8 cellular contexts compared by ENCODE assay signal in the genomic region with DNA sequence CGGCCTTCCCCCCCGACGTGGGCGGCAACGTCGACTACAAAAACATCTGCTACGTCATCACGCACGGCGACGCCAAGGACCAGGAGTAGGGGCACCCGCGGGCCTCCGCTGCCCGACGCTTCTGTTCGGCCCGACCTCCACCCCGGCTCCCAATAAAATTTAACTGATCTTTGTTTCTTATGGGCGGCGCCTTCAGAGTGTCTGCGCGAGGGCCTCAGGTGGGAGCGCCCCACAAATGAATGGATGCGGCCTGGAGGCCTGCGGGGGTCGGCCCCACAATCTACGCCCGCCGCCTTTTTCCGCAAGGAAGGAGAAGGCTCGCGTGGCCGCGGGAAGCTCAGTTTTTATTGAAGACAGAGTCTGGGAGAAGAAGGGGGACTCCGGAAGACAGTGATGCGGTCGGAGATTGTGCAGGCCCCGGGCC. TPM values are rescaled to one million over a fixed set of nuclear protein-coding genes. Genes with fewer than 3 reads are reported as not detected.
DNase-seq lines count a peak whose midpoint lies in the region; ATAC-seq, FAIRE-seq and TF ChIP-seq lines count a peak whose summit lies in the region.

No MANE protein-coding gene starts in this region.

- ATAC-seq in GM19324 (IDR thresholded peaks at IDR 0.05; ENCODE audit: low FRiP score, unreplicated experiment) (peak; percentile 47), HG03565 (IDR thresholded peaks at IDR 0.05; ENCODE audit: unreplicated experiment) (peak; percentile 24)

- peak; percentile 61 to 63 for TF ChIP-seq POLR2A in H1 (IDR thresholded peaks at IDR 0.05; ENCODE audit: control extremely low read depth in 1 of 2, low read depth in 2 of 2, low read length in 2 of 2)

- POLR2A ChIA-PET in H1 (lab: Charles Lee; ENCODE audit: partially characterized antibody) = interaction anchor here (0.9 to 13.6 kb wide), 5 partner anchors 9 to 33 kb away, joined by 3 to 151 read pairs (median 4); a partner anchor contains a TSS

- H2AK5ac ChIP-seq in H1 (ENCODE audit: low read depth, low read length) (no peak overlapping the region), mesendoderm (ENCODE audit: low read length) (no peak overlapping the region)

- TF ChIP-seq EP300 in H1 (IDR thresholded peaks at IDR 0.05; ENCODE audit: borderline replicate concordance in 1 of 2, low read depth in 2 of 2, low read length in 2 of 2) = no peak

- H3K4ac ChIP-seq in H1 (replicated peaks; ENCODE audit: insufficient read length, low read depth, low read length) (peak overlapping the region; percentile 92), mesendoderm (ENCODE audit: low read depth, low read length) (peak overlapping the region; percentile 93)

- H2BK12ac ChIP-seq in H1 (ENCODE audit: low read depth, low read length) = no peak overlapping the region

- H3K23ac ChIP-seq in H1 (ENCODE audit: insufficient read length) (no peak overlapping the region), mesendoderm (ENCODE audit: low read length) (no peak overlapping the region)

- H3K14ac ChIP-seq in H1 (ENCODE audit: insufficient read length) = no peak overlapping the region

- H3K9me3 ChIP-seq in H1 (ENCODE audit: insufficient read depth in 2 of 2, low read depth in 1 of 2, low read length in 1 of 2) = no peaks in the 10 kb centered on the region

- no peaks in the 10 kb centered on the region for H3K36me3 ChIP-seq in H1 (ENCODE audit: control insufficient read depth in 2 of 4, insufficient read depth in 4 of 4, low read length in 3 of 4)
- H3K36me3 ChIP-seq in mesendoderm (ENCODE audit: control insufficient read depth, insufficient read depth, low read length) = no peaks in the 10 kb centered on the region

- peak overlapping the region; percentile 80 for H3K56ac ChIP-seq in H1 (replicated peaks; ENCODE audit: insufficient read length, low read depth, low read length)
- H3K56ac ChIP-seq in mesendoderm (ENCODE audit: low read length) = peak overlapping the region; percentile 95

- H4K91ac ChIP-seq in H1 (replicated peaks; ENCODE audit: insufficient read length, low read length) = peak overlapping the region; percentile 69

- no peak for DNase-seq in AG09309 (ENCODE audit: low read depth)
- peak; percentile 76 for DNase-seq in NCI-H774 (lab: John Stamatoyannopoulos, UW)
- peak; percentile 82 for DNase-seq in activated CD8-positive, alpha-beta memory T cell treated with anti-CD3 and anti-CD28 coated beads for 4 hours (ENCODE audit: low read depth in 2 of 2)
- DNase-seq in H1 (ENCODE audit: low read depth in 1 of 2, low spot score in 2 of 2) = no peak
- peak; percentile 95 for DNase-seq in mesendoderm
- DNase-seq in stimulated activated CD8-positive, alpha-beta memory T cell treated with anti-CD3 and anti-CD28 coated beads, Interleukin-12 subunit alpha, Interleukin-12 subunit beta, amount 100 ng/mL, for 24 hours (ENCODE audit: extremely low read depth) = peak; percentile 58

- no peak overlapping the region for H2AFZ ChIP-seq in H1 (ENCODE audit: low read length)

- H3K4me1 ChIP-seq in H1 (replicated peaks in 1 of 4; ENCODE audit: control insufficient read depth in 3 of 4, insufficient read depth in 4 of 4, low read length in 3 of 4) (peaks cover 0 to 9% (median 5%) of the 10 kb centered on the region in 4 experiments; a peak in 5 of 7 replicates), mesendoderm (ENCODE audit: control insufficient read depth, low read depth, low read length) (peaks cover 3% of the 10 kb centered on the region)

- H3K18ac ChIP-seq in H1 (ENCODE audit: extremely low read depth, low read length) (peak overlapping the region; percentile 81; the same call in 1 of the 2 replicates), mesendoderm (ENCODE audit: low read length) (peak overlapping the region; percentile 95)

- FAIRE-seq in H1 (lab: Jason Lieb, UNC) = no peak

- no peaks in the 10 kb centered on the region for H3K27me3 ChIP-seq in H1 (replicated peaks in 1 of 4; ENCODE audit: control insufficient read depth in 3 of 4, extremely low read depth in 1 of 4, insufficient read depth in 3 of 4, low read length in 3 of 4)
- H3K27me3 ChIP-seq in mesendoderm (ENCODE audit: insufficient read depth, low read length, poor library complexity) = no peaks in the 10 kb centered on the region

- peak overlapping the region; percentile 77 for H4K5ac ChIP-seq in H1 (ENCODE audit: insufficient read length, low read depth, low read length)
- H4K5ac ChIP-seq in mesendoderm (ENCODE audit: low read length) = no peak overlapping the region

- no peak overlapping the region for H2BK120ac ChIP-seq in H1 (replicated peaks; ENCODE audit: low read depth, low read length)
- H2BK120ac ChIP-seq in mesendoderm (ENCODE audit: low read depth, low read length) = no peak overlapping the region

- H4K20me1 ChIP-seq in H1 (replicated peaks in 1 of 2; ENCODE audit: control insufficient read depth in 1 of 2, insufficient read depth in 2 of 2, low read length in 2 of 2) = no peaks in the 10 kb centered on the region

- H3K27ac ChIP-seq in H1 (ENCODE audit: low read depth, low read length) = peak overlapping the region; percentile 92
- peak overlapping the region; percentile 99 for H3K27ac ChIP-seq in mesendoderm (ENCODE audit: low read depth, low read length)

- no peak overlapping the region for H2BK20ac ChIP-seq in H1 (ENCODE audit: low read length)

- H2BK5ac ChIP-seq in H1 (ENCODE audit: low read depth, low read length) (no peak overlapping the region; the same call in none of the 2 replicates), mesendoderm (ENCODE audit: low read length) (peak overlapping the region; percentile 80)

- 1% methylated on average over 35 of the region's 39 CpGs; no CpG with 5 or more reads in 1 of the 2 experiments for WGBS in H1 (ENCODE audit: extremely low coverage in 1 of 2, insufficient coverage in 1 of 2, insufficient read length in 1 of 2, insufficient replicate concordance in 2 of 2, low coverage in 1 of 2, low lambda C conversion rate in 2 of 2, missing lambda C conversion rate in 1 of 2), 2 experiments
- whole genome bisulfite sequencing in mesendoderm (ENCODE audit: extremely low coverage, insufficient coverage, low lambda C conversion rate) = no CpG with 5 or more reads among the region's 39 CpGs

- TF ChIP-seq RAD21 in H1 (IDR thresholded peaks at IDR 0.05 in 1 of 2, conservative IDR thresholded peaks at IDR 0.05 in 1 of 2; ENCODE audit: low read depth in 2 of 2, low read length in 2 of 2) = no peak

- H3K4me2 ChIP-seq in H1 (ENCODE audit: insufficient read depth in 1 of 2, low read depth in 2 of 2, low read length in 2 of 2) = peak overlapping the region; percentile 80 to 81
- peak overlapping the region; percentile 61 for H3K4me2 ChIP-seq in mesendoderm (ENCODE audit: low read length)

- H3K23me2 ChIP-seq in H1 (ENCODE audit: low read depth, low read length) = peaks cover 10% of the 10 kb centered on the region

- no peak for TF ChIP-seq CTCF in AG09309 (IDR thresholded peaks at IDR 0.05; ENCODE audit: control insufficient read depth, insufficient read depth, low read depth, low read length, missing control alignments)
- TF ChIP-seq CTCF in H1 (IDR thresholded peaks at IDR 0.05; ENCODE audit: control extremely low read depth in 1 of 3, insufficient read depth in 1 of 3, low read depth in 1 of 3, low read length in 3 of 3) = no peak

- no peaks in the 10 kb centered on the region for H3K79me1 ChIP-seq in H1 (ENCODE audit: low read depth, low read length)
- no peaks in the 10 kb centered on the region for H3K79me1 ChIP-seq in mesendoderm (ENCODE audit: low read length)

- CTCF ChIA-PET in H1 (lab: Charles Lee; ENCODE audit: partially characterized antibody) = interaction anchor here (0.6 to 2.3 kb wide), 3 partner anchors 15 to 29 kb away, joined by 3 to 4 read pairs (median 3); a partner anchor contains a TSS

- no peak overlapping the region for H2BK15ac ChIP-seq in H1 (ENCODE audit: low read length)
- H2BK15ac ChIP-seq in mesendoderm (replicated peaks; ENCODE audit: low read depth) = no peak overlapping the region

- H3K4me3 ChIP-seq in AG09309 (ENCODE audit: control insufficient read depth, low read depth, low read length) = peak overlapping the region; percentile 49
- H3K4me3 ChIP-seq in H1 (ENCODE audit: extremely low read depth in 1 of 4, insufficient read depth in 2 of 4, low read depth in 3 of 4, low read length in 4 of 4) = peak overlapping the region; percentile 53 to 88 (median 66)
- peak overlapping the region; percentile 43 for H3K4me3 ChIP-seq in mesendoderm (ENCODE audit: low read length)

- H3K79me2 ChIP-seq in H1 (ENCODE audit: control insufficient read depth in 1 of 2, insufficient read depth in 2 of 2, low read length in 2 of 2) (no peaks in the 10 kb centered on the region), mesendoderm (ENCODE audit: control insufficient read depth, insufficient read depth, low read length) (no peaks in the 10 kb centered on the region)

- H4K8ac ChIP-seq in H1 (ENCODE audit: extremely low read depth, insufficient read depth, low read length) (peak overlapping the region; percentile 97), mesendoderm (ENCODE audit: low read depth, low read length) (no peak overlapping the region)

- H3K9ac ChIP-seq in H1 (replicated peaks in 1 of 4; ENCODE audit: extremely low read depth in 1 of 4, low read depth in 3 of 4, low read length in 3 of 4) = peak overlapping the region; percentile 57 to 63 (median 60); a peak in 6 of 7 replicates
- H3K9ac ChIP-seq in mesendoderm (ENCODE audit: low read length) = peak overlapping the region; percentile 85

RNA-seq across cellular contexts. Expression of a gene that starts 3.2 kb away (rescaled TPM):
- 1.2 TPM in 1 of 2 replicates, not detected in the other for total RNA-seq in H1 (2021; fragmentation: NEBNext Ultra II Directional; extraction: Animal tissue kit (Norgen Biotek cat#: 25700))
- 1.4 and 1.5 TPM in 2 replicates for polyA plus RNA-seq in H1 (2011; rRNA removed)
- polyA plus RNA-seq in H1 (2011; cell fraction: cytosol; rRNA removed) = 0.98 TPM
- polyA plus RNA-seq in H1 (2011; cell fraction: nucleus; rRNA removed) = 0.33 TPM
- polyA plus RNA-seq in H1 (2012, experiment 1 of 2) = 0.59 to 4.0 TPM (median 2.1 TPM) in 4 replicates
- 4.7 TPM for polyA plus RNA-seq in H1 (2012, experiment 2 of 2)
- polyA plus RNA-seq in H1 (2013, experiment 1 of 2) = 2.7 TPM
- polyA plus RNA-seq in H1 (2013, experiment 2 of 2) = 4.0 TPM
- polyA minus RNA-seq in H1 (2011; rRNA and poly(A)+ RNA removed) = 0.44 and 0.73 TPM in 2 replicates
- polyA minus RNA-seq in H1 (2011; cell fraction: cytosol; rRNA and poly(A)+ RNA removed) = not detected
- polyA minus RNA-seq in H1 (2011; cell fraction: nucleus; rRNA and poly(A)+ RNA removed) = not detected
- 3.7 TPM for polyA plus RNA-seq in mesendoderm (2013, experiment 1 of 2)
- 5.2 TPM for polyA plus RNA-seq in mesendoderm (2013, experiment 2 of 2)

RNA-seq across cellular contexts. Expression of a gene that starts 4.5 kb away (rescaled TPM):
- 0.84 and 1.4 TPM in 2 replicates for total RNA-seq in H1 (2021; fragmentation: NEBNext Ultra II Directional; extraction: Animal tissue kit (Norgen Biotek cat#: 25700))
- polyA plus RNA-seq in H1 (2011; rRNA removed) = 0.24 and 0.57 TPM in 2 replicates
- 0.70 TPM for polyA plus RNA-seq in H1 (2011; cell fraction: cytosol; rRNA removed)
- polyA plus RNA-seq in H1 (2011; cell fraction: nucleus; rRNA removed) = 0.83 TPM
- polyA plus RNA-seq in H1 (2012, experiment 1 of 2) = 1.1 to 2.7 TPM (median 1.3 TPM) in 4 replicates
- 0.73 TPM for polyA plus RNA-seq in H1 (2012, experiment 2 of 2)
- 1.5 TPM for polyA plus RNA-seq in H1 (2013, experiment 1 of 2)
- 1.5 TPM for polyA plus RNA-seq in H1 (2013, experiment 2 of 2)
- polyA minus RNA-seq in H1 (2011; rRNA and poly(A)+ RNA removed) = not detected in 2 replicates
- not detected for polyA minus RNA-seq in H1 (2011; cell fraction: cytosol; rRNA and poly(A)+ RNA removed)
- polyA minus RNA-seq in H1 (2011; cell fraction: nucleus; rRNA and poly(A)+ RNA removed) = not detected
- polyA plus RNA-seq in mesendoderm (2013, experiment 1 of 2) = 0.69 TPM
- polyA plus RNA-seq in mesendoderm (2013, experiment 2 of 2) = 0.57 TPM

RNA-seq across cellular contexts. Expression of a gene that starts 7.5 kb away (rescaled TPM):
- total RNA-seq in H1 (2021; fragmentation: NEBNext Ultra II Directional; extraction: Animal tissue kit (Norgen Biotek cat#: 25700)) = 28.6 and 29.4 TPM in 2 replicates
- 15.4 and 22.1 TPM in 2 replicates for polyA plus RNA-seq in H1 (2011; rRNA removed)
- polyA plus RNA-seq in H1 (2011; cell fraction: cytosol; rRNA removed) = 14.2 TPM
- polyA plus RNA-seq in H1 (2011; cell fraction: nucleus; rRNA removed) = 23.6 TPM
- 23.8 to 27.5 TPM (median 24.9 TPM) in 4 replicates for polyA plus RNA-seq in H1 (2012, experiment 1 of 2)
- 24.2 TPM for polyA plus RNA-seq in H1 (2012, experiment 2 of 2)
- polyA plus RNA-seq in H1 (2013, experiment 1 of 2) = 15.4 TPM
- 14.1 TPM for polyA plus RNA-seq in H1 (2013, experiment 2 of 2)
- 10.9 and 17.3 TPM in 2 replicates for polyA minus RNA-seq in H1 (2011; rRNA and poly(A)+ RNA removed)
- polyA minus RNA-seq in H1 (2011; cell fraction: cytosol; rRNA and poly(A)+ RNA removed) = 14.0 TPM
- 11.5 TPM for polyA minus RNA-seq in H1 (2011; cell fraction: nucleus; rRNA and poly(A)+ RNA removed)
- polyA plus RNA-seq in mesendoderm (2013, experiment 1 of 2) = 16.1 TPM
- polyA plus RNA-seq in mesendoderm (2013, experiment 2 of 2) = 16.6 TPM

RNA-seq across cellular contexts. Expression of a gene that starts 17.4 kb away (rescaled TPM):
- total RNA-seq in H1 (2021; fragmentation: NEBNext Ultra II Directional; extraction: Animal tissue kit (Norgen Biotek cat#: 25700)) = 40.6 and 41.2 TPM in 2 replicates
- 30.4 and 39.6 TPM in 2 replicates for polyA plus RNA-seq in H1 (2011; rRNA removed)
- 27.3 TPM for polyA plus RNA-seq in H1 (2011; cell fraction: cytosol; rRNA removed)
- 30.8 TPM for polyA plus RNA-seq in H1 (2011; cell fraction: nucleus; rRNA removed)
- 30.8 to 36.4 TPM (median 33.0 TPM) in 4 replicates for polyA plus RNA-seq in H1 (2012, experiment 1 of 2)
- polyA plus RNA-seq in H1 (2012, experiment 2 of 2) = 36.2 TPM
- polyA plus RNA-seq in H1 (2013, experiment 1 of 2) = 19.0 TPM
- 18.2 TPM for polyA plus RNA-seq in H1 (2013, experiment 2 of 2)
- polyA minus RNA-seq in H1 (2011; rRNA and poly(A)+ RNA removed) = 23.0 and 24.8 TPM in 2 replicates
- polyA minus RNA-seq in H1 (2011; cell fraction: cytosol; rRNA and poly(A)+ RNA removed) = 20.8 TPM
- polyA minus RNA-seq in H1 (2011; cell fraction: nucleus; rRNA and poly(A)+ RNA removed) = 25.9 TPM
- 21.1 TPM for polyA plus RNA-seq in mesendoderm (2013, experiment 1 of 2)
- polyA plus RNA-seq in mesendoderm (2013, experiment 2 of 2) = 22.0 TPM

RNA-seq across cellular contexts. Expression of a gene that starts 22.7 kb away (rescaled TPM):
- total RNA-seq in H1 (2021; fragmentation: NEBNext Ultra II Directional; extraction: Animal tissue kit (Norgen Biotek cat#: 25700)) = 55.3 and 55.4 TPM in 2 replicates
- polyA plus RNA-seq in H1 (2011; rRNA removed) = 22.4 and 30.4 TPM in 2 replicates
- polyA plus RNA-seq in H1 (2011; cell fraction: cytosol; rRNA removed) = 41.3 TPM
- 88.6 TPM for polyA plus RNA-seq in H1 (2011; cell fraction: nucleus; rRNA removed)
- 44.2 to 48.1 TPM (median 46.0 TPM) in 4 replicates for polyA plus RNA-seq in H1 (2012, experiment 1 of 2)
- polyA plus RNA-seq in H1 (2012, experiment 2 of 2) = 36.3 TPM
- 22.9 TPM for polyA plus RNA-seq in H1 (2013, experiment 1 of 2)
- polyA plus RNA-seq in H1 (2013, experiment 2 of 2) = 22.8 TPM
- 31.4 and 35.3 TPM in 2 replicates for polyA minus RNA-seq in H1 (2011; rRNA and poly(A)+ RNA removed)
- polyA minus RNA-seq in H1 (2011; cell fraction: cytosol; rRNA and poly(A)+ RNA removed) = 19.1 TPM
- polyA minus RNA-seq in H1 (2011; cell fraction: nucleus; rRNA and poly(A)+ RNA removed) = 24.0 TPM
- polyA plus RNA-seq in mesendoderm (2013, experiment 1 of 2) = 34.8 TPM
- polyA plus RNA-seq in mesendoderm (2013, experiment 2 of 2) = 33.7 TPM

Comparison
In these comparisons a context has a peak if more than half of its experiments do, and no peak if none do; other contexts are left out.
1. DNase-seq: peak in NCI-H774 (single experiment), activated CD8-positive, alpha-beta memory T cell treated with anti-CD3 and anti-CD28 coated beads for 4 hours (2 of 2), mesendoderm (single experiment) and stimulated activated CD8-positive, alpha-beta memory T cell treated with anti-CD3 and anti-CD28 coated beads, Interleukin-12 subunit alpha, Interleukin-12 subunit beta, amount 100 ng/mL, for 24 hours (single experiment); none in AG09309 (single experiment) and H1 (0 of 2).
2. Peak in every context shown above with its lines, with median percentiles within 50 percentile points of each other: H3K4me3 ChIP-seq.